1 cellular context compared by ENCODE assay signal in the genomic region with DNA sequence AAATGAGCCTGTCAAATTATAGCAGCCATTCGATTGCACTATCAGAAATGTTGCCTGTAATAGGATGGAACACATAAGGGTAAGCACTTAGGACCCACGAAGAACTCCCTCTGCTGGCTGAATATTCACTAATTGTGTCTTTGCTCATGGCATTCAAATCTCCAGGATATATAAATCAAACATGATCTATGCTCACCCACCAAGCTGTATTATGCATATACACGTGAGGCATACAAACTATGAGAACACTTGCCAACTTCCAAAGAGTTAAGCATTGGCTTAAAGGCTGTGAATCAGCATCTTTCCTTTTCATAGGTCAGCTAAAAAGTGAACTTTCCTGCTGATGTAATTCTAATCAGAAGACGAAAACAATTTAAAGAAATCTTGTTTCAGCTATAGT.
TF ChIP-seq lines count a peak whose summit lies in the region.

No MANE protein-coding gene starts in this region.

TF ChIP-seq in WTC11, 78 proteins besides CTCF, POLR2A, EP300 and RAD21 (continued from another document):
- TF ChIP-seq, protein P1, sequence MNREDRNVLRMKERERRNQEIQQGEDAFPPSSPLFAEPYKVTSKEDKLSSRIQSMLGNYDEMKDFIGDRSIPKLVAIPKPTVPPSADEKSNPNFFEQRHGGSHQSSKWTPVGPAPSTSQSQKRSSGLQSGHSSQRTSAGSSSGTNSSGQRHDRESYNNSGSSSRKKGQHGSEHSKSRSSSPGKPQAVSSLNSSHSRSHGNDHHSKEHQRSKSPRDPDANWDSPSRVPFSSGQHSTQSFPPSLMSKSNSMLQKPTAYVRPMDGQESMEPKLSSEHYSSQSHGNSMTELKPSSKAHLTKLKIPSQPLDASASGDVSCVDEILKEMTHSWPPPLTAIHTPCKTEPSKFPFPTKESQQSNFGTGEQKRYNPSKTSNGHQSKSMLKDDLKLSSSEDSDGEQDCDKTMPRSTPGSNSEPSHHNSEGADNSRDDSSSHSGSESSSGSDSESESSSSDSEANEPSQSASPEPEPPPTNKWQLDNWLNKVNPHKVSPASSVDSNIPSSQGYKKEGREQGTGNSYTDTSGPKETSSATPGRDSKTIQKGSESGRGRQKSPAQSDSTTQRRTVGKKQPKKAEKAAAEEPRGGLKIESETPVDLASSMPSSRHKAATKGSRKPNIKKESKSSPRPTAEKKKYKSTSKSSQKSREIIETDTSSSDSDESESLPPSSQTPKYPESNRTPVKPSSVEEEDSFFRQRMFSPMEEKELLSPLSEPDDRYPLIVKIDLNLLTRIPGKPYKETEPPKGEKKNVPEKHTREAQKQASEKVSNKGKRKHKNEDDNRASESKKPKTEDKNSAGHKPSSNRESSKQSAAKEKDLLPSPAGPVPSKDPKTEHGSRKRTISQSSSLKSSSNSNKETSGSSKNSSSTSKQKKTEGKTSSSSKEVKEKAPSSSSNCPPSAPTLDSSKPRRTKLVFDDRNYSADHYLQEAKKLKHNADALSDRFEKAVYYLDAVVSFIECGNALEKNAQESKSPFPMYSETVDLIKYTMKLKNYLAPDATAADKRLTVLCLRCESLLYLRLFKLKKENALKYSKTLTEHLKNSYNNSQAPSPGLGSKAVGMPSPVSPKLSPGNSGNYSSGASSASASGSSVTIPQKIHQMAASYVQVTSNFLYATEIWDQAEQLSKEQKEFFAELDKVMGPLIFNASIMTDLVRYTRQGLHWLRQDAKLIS (CRISPR knock-in tag; IDR thresholded peaks at IDR 0.05; ENCODE audit: borderline replicate concordance): no peak
